17 cellular contexts compared by ENCODE assay signal in the genomic region with DNA sequence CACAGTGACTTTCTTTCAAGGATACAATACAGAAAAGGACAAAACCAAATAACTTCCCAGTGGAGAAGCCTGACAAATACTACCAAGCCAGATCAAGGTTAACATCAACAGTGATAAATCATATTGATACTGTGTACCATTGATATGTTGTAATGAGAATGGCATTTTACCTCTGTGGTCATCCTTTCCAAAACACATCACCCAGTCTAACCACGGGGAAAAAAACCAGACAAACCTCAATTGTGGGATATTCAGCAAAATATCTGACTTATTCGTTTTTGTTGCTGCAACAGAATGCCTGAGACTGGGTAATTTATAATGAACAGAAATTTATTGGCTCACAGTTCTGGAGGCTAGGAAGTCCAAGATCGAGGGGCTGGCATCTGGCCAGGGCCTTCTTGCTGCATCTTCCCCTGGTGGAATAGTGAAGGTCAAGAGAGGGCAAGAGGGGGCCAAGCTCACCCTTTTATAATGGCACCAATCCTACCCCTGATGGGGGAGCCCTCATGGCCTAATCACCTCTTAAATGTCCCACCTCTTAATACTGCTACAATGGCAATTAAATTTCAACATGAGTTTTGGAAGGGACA.
DNase-seq lines count a peak whose midpoint lies in the region; ATAC-seq, FAIRE-seq and TF ChIP-seq lines count a peak whose summit lies in the region.
"Had no signal": no experiment of that assay in that cellular context is flagged by ENCODE, and none has a peak within 500 bp of the region (broad histone marks: within the 10 kb centered on the region; RNA-seq: fewer than 3 reads in every experiment).

No MANE protein-coding gene starts in this region.

- TF ChIP-seq CTCF in astrocyte (IDR thresholded peaks at IDR 0.05; ENCODE audit: insufficient read depth, low read depth, low read length) = no peak
- TF ChIP-seq CTCF in fibroblast of villous mesenchyme (IDR thresholded peaks at IDR 0.05; ENCODE audit: insufficient read depth, low read depth, low read length) = no peak

- no peaks in the 10 kb centered on the region for H3K4me1 ChIP-seq in astrocyte (ENCODE audit: insufficient read depth, low read length)
- H3K4me1 ChIP-seq: A549, BE2C, HAP-1 had no signal

- no peaks in the 10 kb centered on the region for H3K36me3 Mint-ChIP-seq in astrocyte (ENCODE audit: low read depth, unreplicated experiment)
- peaks cover under 1% of the 10 kb centered on the region for H3K36me3 Mint-ChIP-seq in stimulated activated memory B cell treated with anti-CD40 and anti-IgM and Interleukin-4, amounts not matched to agents 10 μg/mL and 1 μg/mL and 100 μg/mL, for 72 hours
- H3K36me3 Mint-ChIP-seq: CD4-positive, alpha-beta memory T cell had no signal

- H4K20me1 ChIP-seq in astrocyte (ENCODE audit: insufficient read depth, low read length) = no peaks in the 10 kb centered on the region

- no peaks in the 10 kb centered on the region for H3K9me3 Mint-ChIP-seq in astrocyte (ENCODE audit: unreplicated experiment)
- H3K9me3 Mint-ChIP-seq in stimulated activated memory B cell treated with anti-CD40 and anti-IgM and Interleukin-4, amounts not matched to agents 10 μg/mL and 1 μg/mL and 100 μg/mL, for 72 hours = peaks cover 4% of the 10 kb centered on the region
- H3K9me3 Mint-ChIP-seq: CD4-positive, alpha-beta memory T cell had no signal

- FAIRE-seq in astrocyte (lab: Jason Lieb, UNC) = no peak
- FAIRE-seq: A549, G401.6, GM12891 had no signal

- H3K27me3 Mint-ChIP-seq in astrocyte (ENCODE audit: low read depth, unreplicated experiment) = no peaks in the 10 kb centered on the region
- no peaks in the 10 kb centered on the region for H3K27me3 Mint-ChIP-seq in stimulated activated memory B cell treated with anti-CD40 and anti-IgM and Interleukin-4, amounts not matched to agents 10 μg/mL and 1 μg/mL and 100 μg/mL, for 72 hours

- H3K27ac ChIP-seq in astrocyte (ENCODE audit: low read depth, low read length) = no peak overlapping the region
- H3K27ac ChIP-seq: A549, C4-2B had no signal

- no peak overlapping the region for H2AFZ ChIP-seq in astrocyte (ENCODE audit: low read depth, low read length)

- H3K9ac ChIP-seq in astrocyte (ENCODE audit: low read length) = no peak overlapping the region

- H3K27me3 ChIP-seq in astrocyte (ENCODE audit: insufficient read depth, low read length) = peaks cover 14% of the 10 kb centered on the region
- H3K27me3 ChIP-seq: BE2C had no signal

- peaks cover 10% of the 10 kb centered on the region for H3K4me1 Mint-ChIP-seq in astrocyte (ENCODE audit: low read depth, unreplicated experiment)
- peaks cover 21% of the 10 kb centered on the region for H3K4me1 Mint-ChIP-seq in stimulated activated memory B cell treated with anti-CD40 and anti-IgM and Interleukin-4, amounts not matched to agents 10 μg/mL and 1 μg/mL and 100 μg/mL, for 72 hours

- no peaks in the 10 kb centered on the region for H3K9me3 ChIP-seq in astrocyte (ENCODE audit: insufficient read depth, low read depth, low read length)
- H3K9me3 ChIP-seq: A549, BE2C, HAP-1 had no signal

- no peak for ATAC-seq in stimulated activated memory B cell treated with anti-CD40 and anti-IgM and Interleukin-4, amounts not matched to agents 10 μg/mL and 1 μg/mL and 100 μg/mL, for 72 hours
- ATAC-seq: A549 had no signal

- H3K4me3 ChIP-seq in astrocyte (ENCODE audit: insufficient read depth, low read depth, low read length) (no peak overlapping the region), fibroblast of villous mesenchyme (ENCODE audit: low read depth, low read length) (no peak overlapping the region)
- H3K4me3 ChIP-seq: A549, HAP-1 had no signal

- H3K27ac Mint-ChIP-seq in astrocyte (ENCODE audit: unreplicated experiment) = no peak overlapping the region
- peak overlapping the region; percentile 67 for H3K27ac Mint-ChIP-seq in stimulated activated memory B cell treated with anti-CD40 and anti-IgM and Interleukin-4, amounts not matched to agents 10 μg/mL and 1 μg/mL and 100 μg/mL, for 72 hours
- H3K27ac Mint-ChIP-seq: CD4-positive, alpha-beta memory T cell had no signal

- H3K79me2 ChIP-seq in astrocyte (ENCODE audit: insufficient read depth, low read length) = no peaks in the 10 kb centered on the region

- DNase-seq in H4 (ENCODE audit: low spot score) (peak; percentile 44), astrocyte (ENCODE audit: low read depth) (peak; percentile 90), fibroblast of villous mesenchyme (ENCODE audit: low read depth) (peak; percentile 69), medulla oblongata (ENCODE audit: extremely low spot score) (no peak), hepatic stellate cell (ENCODE audit: low spot score) (no peak), SW 1271 (lab: John Stamatoyannopoulos, UW) (no peak)
- DNase-seq: BE2C; CD4-positive, alpha-beta memory T cell; DMS79; EL; GOT3 had no signal

- no peak overlapping the region for H3K4me2 ChIP-seq in astrocyte (ENCODE audit: low read length)
- H3K4me2 ChIP-seq: A549 had no signal

- H3K4me3 Mint-ChIP-seq in astrocyte (ENCODE audit: unreplicated experiment) = no peak overlapping the region
- H3K4me3 Mint-ChIP-seq in stimulated activated memory B cell treated with anti-CD40 and anti-IgM and Interleukin-4, amounts not matched to agents 10 μg/mL and 1 μg/mL and 100 μg/mL, for 72 hours = no peak overlapping the region
- H3K4me3 Mint-ChIP-seq: CD4-positive, alpha-beta memory T cell had no signal

- no peaks in the 10 kb centered on the region for H3K36me3 ChIP-seq in astrocyte (ENCODE audit: insufficient read depth, low read length)
- H3K36me3 ChIP-seq: BE2C, HAP-1 had no signal

Comparison
In these comparisons a context has a peak if more than half of its experiments do, and no peak if none do; other contexts are left out.
1. DNase-seq: peak in H4 (single experiment), astrocyte (single experiment) and fibroblast of villous mesenchyme (single experiment); none in medulla oblongata (single experiment), hepatic stellate cell (single experiment) and SW 1271 (0 of 2).